In the genomic region with DNA sequence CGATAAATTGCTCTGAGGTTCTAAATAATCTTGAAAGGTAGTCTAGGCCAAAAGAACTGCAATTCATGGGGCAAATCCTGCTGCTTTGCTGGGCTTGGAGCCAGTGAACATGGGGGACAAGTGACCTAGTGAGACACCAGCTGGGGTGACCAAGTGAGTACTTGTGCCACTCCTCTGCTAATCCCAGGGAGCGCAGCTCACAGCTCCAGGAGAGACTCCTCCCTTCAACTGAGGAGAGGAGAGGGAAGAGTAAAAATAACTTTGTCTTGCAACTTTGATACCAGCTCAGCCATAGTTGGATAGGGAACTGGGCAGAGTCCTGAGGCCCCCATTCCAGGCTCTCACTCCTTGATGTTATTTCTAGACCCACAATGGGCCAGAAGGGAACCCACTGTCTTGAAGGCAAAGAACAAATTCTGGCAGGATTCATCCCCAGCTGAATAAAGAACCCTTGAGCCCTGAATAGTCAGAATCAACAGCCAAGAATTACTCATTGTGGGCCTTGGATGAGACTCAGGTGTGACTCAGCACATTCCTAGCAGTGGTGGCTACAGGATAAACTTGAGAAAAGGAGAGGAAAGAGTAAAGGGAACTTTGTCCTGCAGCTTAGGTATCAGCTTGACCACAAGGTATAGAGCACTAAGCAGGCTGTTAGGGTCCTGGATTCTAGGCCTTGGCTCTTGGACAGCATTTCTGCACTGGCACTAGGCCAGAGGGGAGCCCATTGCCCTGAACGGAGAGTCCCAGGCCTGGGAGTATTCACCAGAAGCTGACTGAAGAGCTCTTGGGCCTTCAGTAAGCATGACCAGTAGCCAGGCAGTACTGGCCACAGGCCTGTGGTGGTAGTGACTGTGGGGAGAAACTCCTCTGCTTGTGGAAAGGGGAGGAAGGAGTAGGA, we compare ENCODE assay signal across 12 cellular contexts.
A peak's percentile ranks its signal among the peaks of the same experiment; 100 is the strongest.
DNase-seq lines count a peak whose midpoint lies in the region; ATAC-seq, FAIRE-seq and TF ChIP-seq lines count a peak whose summit lies in the region.
"Had no signal": no experiment of that assay in that cellular context is flagged by ENCODE, and none has a peak within 500 bp of the region (broad histone marks: within the 10 kb centered on the region; RNA-seq: fewer than 3 reads in every experiment).

No MANE protein-coding gene starts in this region.

- no peaks in the 10 kb centered on the region for H3K27me3 Mint-ChIP-seq in astrocyte (ENCODE audit: low read depth, unreplicated experiment)
- H3K27me3 Mint-ChIP-seq in activated CD4-positive, alpha-beta T cell treated with anti-CD3 and anti-CD28 coated beads for 36 hours: no peaks in the 10 kb centered on the region

- H3K4me1 Mint-ChIP-seq in astrocyte (ENCODE audit: low read depth, unreplicated experiment): peaks cover 20% of the 10 kb centered on the region
- no peaks in the 10 kb centered on the region for H3K4me1 Mint-ChIP-seq in activated CD4-positive, alpha-beta T cell treated with anti-CD3 and anti-CD28 coated beads for 36 hours

- CTCF ChIA-PET in AG04449 (lab: Yijun Ruan, JAX): no interaction called here
- CTCF ChIA-PET in activated CD4-positive, alpha-beta T cell treated with anti-CD3 and anti-CD28 coated beads for 36 hours (lab: Charles Lee): no interaction called here

- H3K27me3 ChIP-seq in astrocyte (ENCODE audit: insufficient read depth, low read length): no peaks in the 10 kb centered on the region
- H3K27me3 ChIP-seq in Peyer's patch: no peaks in the 10 kb centered on the region
- H3K27me3 ChIP-seq: BE2C, ovary, tibial nerve had no signal

- peak overlapping the region; percentile 53 for H3K4me2 ChIP-seq in astrocyte (ENCODE audit: low read length)

- H3K4me3 Mint-ChIP-seq in astrocyte (ENCODE audit: unreplicated experiment): no peak overlapping the region
- no peak overlapping the region for H3K4me3 Mint-ChIP-seq in activated CD4-positive, alpha-beta T cell treated with anti-CD3 and anti-CD28 coated beads for 36 hours

- no peaks in the 10 kb centered on the region for H3K79me2 ChIP-seq in astrocyte (ENCODE audit: insufficient read depth, low read length)

- POLR2A ChIA-PET in AG04449 (lab: Yijun Ruan, JAX): no interaction called here
- POLR2A ChIA-PET in activated CD4-positive, alpha-beta T cell treated with anti-CD3 and anti-CD28 coated beads for 36 hours (lab: Charles Lee): no interaction called here

- peak overlapping the region; percentile 49 for H2AFZ ChIP-seq in astrocyte (ENCODE audit: low read depth, low read length)

- no peak for ATAC-seq in activated CD4-positive, alpha-beta T cell treated with anti-CD3 and anti-CD28 coated beads for 36 hours

- intact Hi-C loops in activated CD4-positive, alpha-beta T cell treated with anti-CD3 and anti-CD28 coated beads for 36 hours (cut with DNase I, micrococcal nuclease): no loop called here

- H3K4me3 ChIP-seq in AG04449 (ENCODE audit: low read depth, low read length) (no peak overlapping the region), astrocyte (ENCODE audit: insufficient read depth, low read depth, low read length) (no peak overlapping the region), Peyer's patch (no peak overlapping the region)
- H3K4me3 ChIP-seq: ovary, tibial nerve had no signal

- peak overlapping the region; percentile 79 for H3K27ac Mint-ChIP-seq in astrocyte (ENCODE audit: unreplicated experiment)
- H3K27ac Mint-ChIP-seq in activated CD4-positive, alpha-beta T cell treated with anti-CD3 and anti-CD28 coated beads for 36 hours: no peak overlapping the region

- H4K20me1 ChIP-seq in astrocyte (ENCODE audit: insufficient read depth, low read length): no peaks in the 10 kb centered on the region

- H3K36me3 ChIP-seq in astrocyte (ENCODE audit: insufficient read depth, low read length) (no peaks in the 10 kb centered on the region), Peyer's patch (no peaks in the 10 kb centered on the region)
- H3K36me3 ChIP-seq: BE2C, ovary, tibial nerve had no signal

- no peaks in the 10 kb centered on the region for H3K36me3 Mint-ChIP-seq in astrocyte (ENCODE audit: low read depth, unreplicated experiment)
- no peaks in the 10 kb centered on the region for H3K36me3 Mint-ChIP-seq in activated CD4-positive, alpha-beta T cell treated with anti-CD3 and anti-CD28 coated beads for 36 hours (ENCODE audit: low read depth)

- peaks cover 16% of the 10 kb centered on the region for H3K4me1 ChIP-seq in astrocyte (ENCODE audit: insufficient read depth, low read length)
- H3K4me1 ChIP-seq in Peyer's patch: no peaks in the 10 kb centered on the region
- H3K4me1 ChIP-seq: BE2C, tibial nerve had no signal

- H3K9me3 Mint-ChIP-seq in astrocyte (ENCODE audit: unreplicated experiment): no peaks in the 10 kb centered on the region
- peaks cover 10% of the 10 kb centered on the region for H3K9me3 Mint-ChIP-seq in activated CD4-positive, alpha-beta T cell treated with anti-CD3 and anti-CD28 coated beads for 36 hours (ENCODE audit: low read depth)

- FAIRE-seq in astrocyte (lab: Jason Lieb, UNC): no peak
- FAIRE-seq: TTC549 had no signal

- DNase-seq in AG04449 (ENCODE audit: low read depth, low spot score): peak; percentile 21
- peak; percentile 95 for DNase-seq in HT1080 (ENCODE audit: low read depth)
- DNase-seq in astrocyte (ENCODE audit: low read depth): peak; percentile 95
- peak; percentile 60 for DNase-seq in islet precursor cell
- DNase-seq in NCI-H146 treated with DMSO at 0.1 percent for 48 hours (lab: John Stamatoyannopoulos, UW; ENCODE audit: unreplicated experiment): no peak
- DNase-seq in activated CD4-positive, alpha-beta T cell treated with anti-CD3 and anti-CD28 coated beads for 36 hours: no peak
- DNase-seq in stimulated activated CD4-positive, alpha-beta T cell treated with anti-CD3 and anti-CD28 coated beads, Interleukin-15, amount 100 ng/mL, for 24 hours: no peak
- no peak for DNase-seq in Peyer's patch
- DNase-seq: BE2C, ovary had no signal

- TF ChIP-seq POLR2A in Peyer's patch (IDR thresholded peaks at IDR 0.05): no peak

- H3K27ac ChIP-seq in astrocyte (ENCODE audit: low read depth, low read length) (peak overlapping the region; percentile 70), Peyer's patch (no peak overlapping the region)
- H3K27ac ChIP-seq: ovary, tibial nerve had no signal

- TF ChIP-seq CTCF in AG04449 (IDR thresholded peaks at IDR 0.05; ENCODE audit: insufficient read depth, low read length, missing control alignments) (no peak), astrocyte (IDR thresholded peaks at IDR 0.05; ENCODE audit: insufficient read depth, low read depth, low read length) (no peak), Peyer's patch (IDR thresholded peaks at IDR 0.05) (no peak)

- H3K9ac ChIP-seq in astrocyte (ENCODE audit: low read length): peak overlapping the region; percentile 6

- H3K9me3 ChIP-seq in astrocyte (ENCODE audit: insufficient read depth, low read depth, low read length) (no peaks in the 10 kb centered on the region), Peyer's patch (no peaks in the 10 kb centered on the region)
- H3K9me3 ChIP-seq: BE2C, ovary had no signal

Comparison
In these comparisons a context has a peak if more than half of its experiments do, and no peak if none do; other contexts are left out.
1. DNase-seq: peak in AG04449 (single experiment), HT1080 (single experiment), astrocyte (single experiment) and islet precursor cell (single experiment); none in NCI-H146 treated with DMSO at 0.1 percent for 48 hours (single experiment), activated CD4-positive, alpha-beta T cell treated with anti-CD3 and anti-CD28 coated beads for 36 hours (single experiment), stimulated activated CD4-positive, alpha-beta T cell treated with anti-CD3 and anti-CD28 coated beads, Interleukin-15, amount 100 ng/mL, for 24 hours (single experiment) and Peyer's patch (0 of 3).